In the genomic region with DNA sequence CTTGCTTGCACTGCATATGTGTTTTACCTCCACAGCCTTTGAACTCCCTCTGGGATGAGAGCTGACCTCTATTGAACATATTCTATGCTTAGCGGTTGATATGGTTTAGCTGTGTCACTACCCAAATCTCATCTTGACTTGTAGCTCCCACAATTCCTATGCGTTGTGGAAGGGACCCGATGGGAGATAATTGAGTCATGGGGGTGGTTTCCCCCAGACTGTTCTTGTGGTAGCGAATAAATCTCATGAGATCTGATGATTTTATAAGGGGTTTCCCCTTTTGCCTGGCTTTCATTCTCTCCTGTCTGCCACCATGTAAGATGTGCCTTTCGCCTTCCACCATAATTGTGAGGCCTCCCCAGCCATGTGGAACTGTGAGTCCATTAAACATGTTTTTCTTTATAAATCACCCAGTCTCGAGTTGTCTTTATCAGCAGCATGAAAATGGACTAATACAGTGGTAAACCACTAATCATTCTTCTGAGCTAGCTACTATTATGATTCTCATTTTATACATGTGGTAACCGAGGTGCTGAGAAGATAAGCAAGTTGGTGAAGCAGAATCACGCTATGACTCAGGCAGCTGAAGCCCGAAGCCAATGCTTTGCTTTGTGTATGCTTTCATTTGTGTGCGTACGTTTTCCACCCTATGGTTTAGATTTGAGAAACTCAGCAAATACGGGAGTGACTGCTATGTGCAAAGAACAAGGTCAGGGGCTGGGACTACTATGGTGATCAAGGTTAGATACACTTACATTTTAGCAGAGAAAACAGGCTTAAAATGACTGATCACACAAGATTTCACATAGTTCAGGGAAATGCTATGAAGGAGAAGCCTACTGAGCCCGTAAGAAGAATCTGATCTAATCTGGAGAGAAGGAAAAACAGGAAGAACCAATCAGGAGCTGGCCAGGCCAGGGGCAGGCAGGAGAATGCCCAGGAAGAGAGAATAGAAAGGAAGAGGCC, we compare ENCODE assay signal across 8 cellular contexts.
DNase-seq lines count a peak whose midpoint lies in the region; ATAC-seq and TF ChIP-seq lines count a peak whose summit lies in the region.

No MANE protein-coding gene starts in this region.

- no peak overlapping the region for H3K4me3 ChIP-seq in right atrium auricular region
- H3K4me3 ChIP-seq in stomach, result peak overlapping the region in 1 of 4 donors; percentile 3
- H3K4me3 ChIP-seq in testis, result no peak overlapping the region

- ATAC-seq in GM18907 (IDR thresholded peaks at IDR 0.05; ENCODE audit: unreplicated experiment), result peak; percentile 99
- peak; percentile 93 for ATAC-seq in HG02943 (IDR thresholded peaks at IDR 0.05; ENCODE audit: low read depth, unreplicated experiment)

- H3K9me3 ChIP-seq in right atrium auricular region, result no peaks in the 10 kb centered on the region
- H3K9me3 ChIP-seq in stomach, result no peaks in the 10 kb centered on the region
- H3K9me3 ChIP-seq in testis, result no peaks in the 10 kb centered on the region

- TF ChIP-seq POLR2A in stomach (IDR thresholded peaks at IDR 0.05) (no peak), testis (IDR thresholded peaks at IDR 0.05) (no peak)

- CTCF ChIA-PET in activated CD4-positive, alpha-beta T cell treated with anti-CD3 and anti-CD28 coated beads, Interleukin-2, amount 10 ng/mL, durations not matched to agents 7 days and 5 days (lab: Charles Lee), result interaction anchor here (0.6 to 0.8 kb wide), 2 partner anchors 18 to 128 kb away, joined by 3 to 4 read pairs; no protein-coding TSS in a partner anchor

- peaks cover 68% of the 10 kb centered on the region for H3K36me3 Mint-ChIP-seq in activated CD4-positive, alpha-beta T cell treated with anti-CD3 and anti-CD28 coated beads, Interleukin-2, amount 10 ng/mL, durations not matched to agents 7 days and 5 days (ENCODE audit: low read depth)

- no peaks in the 10 kb centered on the region for H3K27me3 Mint-ChIP-seq in activated CD4-positive, alpha-beta T cell treated with anti-CD3 and anti-CD28 coated beads, Interleukin-2, amount 10 ng/mL, durations not matched to agents 7 days and 5 days

- H3K27ac ChIP-seq in right atrium auricular region (peak overlapping the region; percentile 47 to 82), stomach (peak overlapping the region; percentile 44 to 78 (median 62)), testis (no peak overlapping the region)

- peaks cover 5% of the 10 kb centered on the region for H3K9me3 Mint-ChIP-seq in activated CD4-positive, alpha-beta T cell treated with anti-CD3 and anti-CD28 coated beads, Interleukin-2, amount 10 ng/mL, durations not matched to agents 7 days and 5 days

- peaks cover 33% of the 10 kb centered on the region for H3K4me1 Mint-ChIP-seq in activated CD4-positive, alpha-beta T cell treated with anti-CD3 and anti-CD28 coated beads, Interleukin-2, amount 10 ng/mL, durations not matched to agents 7 days and 5 days

- H3K4me1 ChIP-seq in right atrium auricular region, result peaks cover 0 to 25% of the 10 kb centered on the region in 2 donors
- peaks cover 0 to 27% (median 20%) of the 10 kb centered on the region in 4 donors for H3K4me1 ChIP-seq in stomach
- H3K4me1 ChIP-seq in testis, result no peaks in the 10 kb centered on the region

- H3K27me3 ChIP-seq in right atrium auricular region (no peaks in the 10 kb centered on the region), stomach (no peaks in the 10 kb centered on the region), testis (no peaks in the 10 kb centered on the region)

- H3K27ac Mint-ChIP-seq in activated CD4-positive, alpha-beta T cell treated with anti-CD3 and anti-CD28 coated beads, Interleukin-2, amount 10 ng/mL, durations not matched to agents 7 days and 5 days, result peak overlapping the region; percentile 88

- TF ChIP-seq EP300 in stomach (IDR thresholded peaks at IDR 0.05), result no peak

- DNase-seq in activated CD4-positive, alpha-beta T cell treated with anti-CD3 and anti-CD28 coated beads, Interleukin-2, amount 10 ng/mL, durations not matched to agents 7 days and 5 days, result peak; percentile 54
- DNase-seq in right atrium auricular region (ENCODE audit: low spot score) (no peak), stomach (peak; percentile 31), testis (no peak), SKM-1 treated with dmso at 0.1 percent for 144 hours (lab: John Stamatoyannopoulos, UW; ENCODE audit: unreplicated experiment) (no peak), NCI-H2196 treated with DMSO at 0.1 percent for 48 hours (lab: John Stamatoyannopoulos, UW; ENCODE audit: unreplicated experiment) (no peak)

- 45 to 58% (median 50%) methylated on average over 13 of the region's 13 CpGs for WGBS in stomach, 5 donors
- WGBS in testis, 2 donors, result 84 to 85% methylated on average over 13 of the region's 13 CpGs

- intact Hi-C loops in stomach (cut with DNase I; ENCODE audit: low total_unique reads), result no loop called here
- intact Hi-C loops in testis (cut with DNase I; ENCODE audit: low total_unique reads), result no loop called here

- peaks cover 20% of the 10 kb centered on the region for H3K36me3 ChIP-seq in right atrium auricular region
- H3K36me3 ChIP-seq in stomach, result peaks cover 0 to 44% (median 35%) of the 10 kb centered on the region in 4 donors
- H3K36me3 ChIP-seq in testis (ENCODE audit: low read depth, missing control alignments), result no peaks in the 10 kb centered on the region

- peak overlapping the region; percentile 33 for H3K4me3 Mint-ChIP-seq in activated CD4-positive, alpha-beta T cell treated with anti-CD3 and anti-CD28 coated beads, Interleukin-2, amount 10 ng/mL, durations not matched to agents 7 days and 5 days

- no peak for TF ChIP-seq CTCF in right atrium auricular region (IDR thresholded peaks at IDR 0.05)
- TF ChIP-seq CTCF in stomach (IDR thresholded peaks at IDR 0.05), result no peak
- TF ChIP-seq CTCF in testis (IDR thresholded peaks at IDR 0.05), result no peak

- POLR2A ChIA-PET in activated CD4-positive, alpha-beta T cell treated with anti-CD3 and anti-CD28 coated beads, Interleukin-2, amount 10 ng/mL, durations not matched to agents 7 days and 5 days (lab: Charles Lee), result interaction anchor here (0.9 kb wide), 1 partner anchor 15 kb away, joined by 6 read pairs; no protein-coding TSS in a partner anchor

Comparison
In these comparisons a context has a peak if more than half of its experiments do, and no peak if none do; other contexts are left out.
1. DNase-seq: peak in activated CD4-positive, alpha-beta T cell treated with anti-CD3 and anti-CD28 coated beads, Interleukin-2, amount 10 ng/mL, durations not matched to agents 7 days and 5 days (single experiment) and stomach (single experiment); none in right atrium auricular region (single experiment), testis (single experiment), SKM-1 treated with dmso at 0.1 percent for 144 hours (single experiment) and NCI-H2196 treated with DMSO at 0.1 percent for 48 hours (single experiment).
2. H3K27ac ChIP-seq: peak in right atrium auricular region (2 of 2) and stomach (5 of 5); none in testis (0 of 2).